Comparison of ENCODE assay signal across 25 cellular contexts in genomic region chr1:235181561-235182245, GRCh38. TPM values are rescaled to one million over a fixed set of nuclear protein-coding genes. Genes with fewer than 3 reads are reported as not detected.
DNase-seq lines count a peak whose midpoint lies in the region; ATAC-seq and TF ChIP-seq lines count a peak whose summit lies in the region.
"Had no signal": no experiment of that assay in that cellular context is flagged by ENCODE, and none has a peak within 500 bp of the region (broad histone marks: within the 10 kb centered on the region; RNA-seq: fewer than 3 reads in every experiment).

No MANE protein-coding gene starts in this region.

- no peak overlapping the region for H3K4me3 Mint-ChIP-seq in activated CD4-positive, alpha-beta T cell treated with anti-CD3 and anti-CD28 coated beads for 36 hours
- H3K4me3 Mint-ChIP-seq in CD4-positive, CD25-positive, alpha-beta regulatory T cell: no peak overlapping the region
- H3K4me3 Mint-ChIP-seq in activated CD4-positive, alpha-beta memory T cell treated with anti-CD3 and anti-CD28 coated beads for 36 hours: no peak overlapping the region
- H3K4me3 Mint-ChIP-seq in endodermal cell: no peak overlapping the region

- ATAC-seq in activated CD4-positive, alpha-beta T cell treated with anti-CD3 and anti-CD28 coated beads for 36 hours: peak; percentile 36
- ATAC-seq in CD4-positive, CD25-positive, alpha-beta regulatory T cell (ENCODE audit: low read depth in 2 of 2): no peak
- no peak for ATAC-seq in HG03469 (IDR thresholded peaks at IDR 0.05; ENCODE audit: unreplicated experiment)
- ATAC-seq: gastroesophageal sphincter, SK-N-SH treated with all-trans-retinoic acid at 6 μM for 48 hours had no signal

- no peaks in the 10 kb centered on the region for H3K4me1 ChIP-seq in CD4-positive, CD25-positive, alpha-beta regulatory T cell (ENCODE audit: control insufficient read depth, insufficient read depth, low read length, poor library complexity, severe bottlenecking)
- H3K4me1 ChIP-seq in endodermal cell (ENCODE audit: control insufficient read depth, insufficient read depth, low read length): no peaks in the 10 kb centered on the region
- H3K4me1 ChIP-seq: esophagus muscularis mucosa, gastroesophageal sphincter, upper lobe of left lung had no signal

- H3K4me1 Mint-ChIP-seq in activated CD4-positive, alpha-beta T cell treated with anti-CD3 and anti-CD28 coated beads for 36 hours: peaks cover 13% of the 10 kb centered on the region
- peaks cover 12 to 23% (median 16%) of the 10 kb centered on the region in 4 donors for H3K4me1 Mint-ChIP-seq in CD4-positive, CD25-positive, alpha-beta regulatory T cell
- peaks cover 18% of the 10 kb centered on the region for H3K4me1 Mint-ChIP-seq in activated CD4-positive, alpha-beta memory T cell treated with anti-CD3 and anti-CD28 coated beads for 36 hours (ENCODE audit: low read depth)
- peaks cover 8% of the 10 kb centered on the region for H3K4me1 Mint-ChIP-seq in endodermal cell

- no peaks in the 10 kb centered on the region for H3K27me3 Mint-ChIP-seq in activated CD4-positive, alpha-beta T cell treated with anti-CD3 and anti-CD28 coated beads for 36 hours
- H3K27me3 Mint-ChIP-seq in CD4-positive, CD25-positive, alpha-beta regulatory T cell: no peaks in the 10 kb centered on the region
- H3K27me3 Mint-ChIP-seq in activated CD4-positive, alpha-beta memory T cell treated with anti-CD3 and anti-CD28 coated beads for 36 hours: no peaks in the 10 kb centered on the region
- H3K27me3 Mint-ChIP-seq in endodermal cell (ENCODE audit: insufficient read depth): no peaks in the 10 kb centered on the region

- intact Hi-C loops in activated CD4-positive, alpha-beta T cell treated with anti-CD3 and anti-CD28 coated beads for 36 hours (cut with DNase I, micrococcal nuclease): no loop called here
- intact Hi-C loops in activated CD4-positive, alpha-beta memory T cell treated with anti-CD3 and anti-CD28 coated beads for 36 hours (cut with micrococcal nuclease): loop anchor here (10.0 kb wide), 1 partner anchor 63 kb away; no protein-coding TSS in a partner anchor

- TF ChIP-seq CTCF in endodermal cell (conservative IDR thresholded peaks at IDR 0.05): no peak

- H3K36me3 Mint-ChIP-seq in activated CD4-positive, alpha-beta T cell treated with anti-CD3 and anti-CD28 coated beads for 36 hours (ENCODE audit: low read depth): peaks cover 31% of the 10 kb centered on the region
- peaks cover 28% of the 10 kb centered on the region for H3K36me3 Mint-ChIP-seq in CD4-positive, CD25-positive, alpha-beta regulatory T cell
- peaks cover 31% of the 10 kb centered on the region for H3K36me3 Mint-ChIP-seq in activated CD4-positive, alpha-beta memory T cell treated with anti-CD3 and anti-CD28 coated beads for 36 hours
- peaks cover 44% of the 10 kb centered on the region for H3K36me3 Mint-ChIP-seq in endodermal cell (ENCODE audit: low read depth)

- H3K36me3 ChIP-seq in CD4-positive, CD25-positive, alpha-beta regulatory T cell (ENCODE audit: control insufficient read depth, insufficient read depth, low read length): peaks cover 57% of the 10 kb centered on the region
- H3K36me3 ChIP-seq in endodermal cell (ENCODE audit: control insufficient read depth, insufficient read depth, low read length): peaks cover 42% of the 10 kb centered on the region

- DNase-seq in activated CD4-positive, alpha-beta T cell treated with anti-CD3 and anti-CD28 coated beads for 36 hours: no peak
- DNase-seq in activated CD4-positive, alpha-beta T cell treated with anti-CD3 and anti-CD28 coated beads for 4 hours: no peak
- DNase-seq in CD4-positive, CD25-positive, alpha-beta regulatory T cell: no peak
- peak; percentile 28 for DNase-seq in activated CD4-positive, alpha-beta memory T cell treated with anti-CD3 and anti-CD28 coated beads for 36 hours
- DNase-seq in endodermal cell (no peak), NCI-H2171 (lab: John Stamatoyannopoulos, UW) (no peak)
- DNase-seq in NK-92 treated with Interleukin-12 subunit alpha and Interleukin-12 subunit beta, amount 100 ng/mL, for 24 hours (lab: John Stamatoyannopoulos, UW): no peak
- DNase-seq: 8988T; activated CD4-positive, CD25-positive, alpha-beta regulatory T cell; AML-193; COR-L47; DMS79 treated with DMSO at 0.1 percent for 48 hours; effector CD4-positive, alpha-beta T cell; HCEC 1CT; kidney; NCI-H526; occipital lobe; stimulated activated CD4-positive, alpha-beta T cell treated with anti-CD3 and anti-CD28 coated beads, Interleukin-4, amount 100 ng/mL, for 4 hours; T1000; upper lobe of left lung had no signal

- H3K4me3 ChIP-seq in CD4-positive, CD25-positive, alpha-beta regulatory T cell (ENCODE audit: low read depth, low read length): no peak overlapping the region
- H3K4me3 ChIP-seq in endodermal cell (ENCODE audit: low read length): no peak overlapping the region
- H3K4me3 ChIP-seq: esophagus muscularis mucosa, gastroesophageal sphincter, lung, upper lobe of left lung had no signal

- CTCF ChIA-PET in activated CD4-positive, alpha-beta T cell treated with anti-CD3 and anti-CD28 coated beads for 36 hours (lab: Charles Lee): interaction anchor here (0.6 to 1.8 kb wide), 5 partner anchors 9 to 235 kb away, joined by 3 to 4 read pairs (median 3); no protein-coding TSS in a partner anchor
- CTCF ChIA-PET in activated CD4-positive, alpha-beta memory T cell treated with anti-CD3 and anti-CD28 coated beads for 36 hours (lab: Charles Lee): interaction anchor here (0.6 to 2.0 kb wide), 3 partner anchors 39 to 235 kb away, joined by 3 to 7 read pairs (median 3); no protein-coding TSS in a partner anchor

- peak overlapping the region; percentile 63 for H3K27ac Mint-ChIP-seq in activated CD4-positive, alpha-beta T cell treated with anti-CD3 and anti-CD28 coated beads for 36 hours
- peak overlapping the region; percentile 11 to 70 (median 34) for H3K27ac Mint-ChIP-seq in CD4-positive, CD25-positive, alpha-beta regulatory T cell
- H3K27ac Mint-ChIP-seq in activated CD4-positive, alpha-beta memory T cell treated with anti-CD3 and anti-CD28 coated beads for 36 hours: peak overlapping the region; percentile 13
- peak overlapping the region; percentile 8 for H3K27ac Mint-ChIP-seq in endodermal cell

- H3K27me3 ChIP-seq in CD4-positive, CD25-positive, alpha-beta regulatory T cell (ENCODE audit: control insufficient read depth, insufficient read depth, low read length): no peaks in the 10 kb centered on the region
- no peaks in the 10 kb centered on the region for H3K27me3 ChIP-seq in endodermal cell (ENCODE audit: control insufficient read depth, insufficient read depth, low read length, poor library complexity, severe bottlenecking)
- H3K27me3 ChIP-seq: esophagus muscularis mucosa, gastroesophageal sphincter, upper lobe of left lung had no signal

- no peaks in the 10 kb centered on the region for H3K9me3 ChIP-seq in CD4-positive, CD25-positive, alpha-beta regulatory T cell (ENCODE audit: control insufficient read depth in 2 of 2, low read length in 2 of 2)
- no peaks in the 10 kb centered on the region for H3K9me3 ChIP-seq in endodermal cell (ENCODE audit: control insufficient read depth, low read length)
- H3K9me3 ChIP-seq: esophagus muscularis mucosa, gastroesophageal sphincter, upper lobe of left lung had no signal

- POLR2A ChIA-PET in activated CD4-positive, alpha-beta T cell treated with anti-CD3 and anti-CD28 coated beads for 36 hours (lab: Charles Lee): interaction anchor here (0.5 kb wide), 1 partner anchor 75 kb away, joined by 3 read pairs; no protein-coding TSS in a partner anchor
- POLR2A ChIA-PET in activated CD4-positive, alpha-beta memory T cell treated with anti-CD3 and anti-CD28 coated beads for 36 hours (lab: Charles Lee): no interaction called here

- H3K9ac ChIP-seq in endodermal cell (ENCODE audit: extremely low read depth, low read length, poor library complexity, severe bottlenecking): no peak overlapping the region

- no peak overlapping the region for H3K27ac ChIP-seq in CD4-positive, CD25-positive, alpha-beta regulatory T cell (ENCODE audit: insufficient read depth, low read length, poor library complexity, severe bottlenecking)
- H3K27ac ChIP-seq in endodermal cell (ENCODE audit: low read depth, low read length): no peak overlapping the region
- H3K27ac ChIP-seq: esophagus muscularis mucosa, gastroesophageal sphincter, upper lobe of left lung had no signal

- 85 to 94% methylated on average over 5 to 8 of the region's 8 CpGs for WGBS in endodermal cell (ENCODE audit: insufficient coverage in 1 of 2, insufficient read length in 1 of 2), 2 experiments

- no peaks in the 10 kb centered on the region for H3K9me3 Mint-ChIP-seq in activated CD4-positive, alpha-beta T cell treated with anti-CD3 and anti-CD28 coated beads for 36 hours (ENCODE audit: low read depth)
- no peaks in the 10 kb centered on the region for H3K9me3 Mint-ChIP-seq in CD4-positive, CD25-positive, alpha-beta regulatory T cell
- H3K9me3 Mint-ChIP-seq in activated CD4-positive, alpha-beta memory T cell treated with anti-CD3 and anti-CD28 coated beads for 36 hours: no peaks in the 10 kb centered on the region
- H3K9me3 Mint-ChIP-seq in endodermal cell: no peaks in the 10 kb centered on the region

RNA-seq across cellular contexts. Expression of gene RBM34, which starts 20.7 kb away (rescaled TPM):
- total RNA-seq in activated CD4-positive, alpha-beta T cell treated with anti-CD3 and anti-CD28 coated beads for 36 hours: 100 to 1,000 TPM; 126 to 154 TPM
- total RNA-seq in CD4-positive, CD25-positive, alpha-beta regulatory T cell: 175 TPM
- 10 to 100 TPM; 68.9 to 74.8 (median 70.2) TPM for polyA plus RNA-seq in CD4-positive, CD25-positive, alpha-beta regulatory T cell
- total RNA-seq in activated CD4-positive, alpha-beta memory T cell treated with anti-CD3 and anti-CD28 coated beads for 36 hours: 100 to 1,000 TPM; 108 to 120 TPM
- 100 to 1,000 TPM; 104 to 127 TPM for total RNA-seq in endodermal cell
- polyA plus RNA-seq in endodermal cell (2013, experiment 1 of 2): 60.1 TPM
- polyA plus RNA-seq in endodermal cell (2013, experiment 2 of 2): 61.4 TPM

RNA-seq across cellular contexts. Expression of gene TOMM20, which starts 53.1 kb away (rescaled TPM):
- 100 to 1,000 TPM in 1 of 2 experiments, 10 to 100 TPM in 1; 62.1 to 148 TPM for total RNA-seq in activated CD4-positive, alpha-beta T cell treated with anti-CD3 and anti-CD28 coated beads for 36 hours
- 102 TPM for total RNA-seq in CD4-positive, CD25-positive, alpha-beta regulatory T cell
- 10 to 100 TPM; 50.5 to 67.9 (median 55.2) TPM for polyA plus RNA-seq in CD4-positive, CD25-positive, alpha-beta regulatory T cell
- total RNA-seq in activated CD4-positive, alpha-beta memory T cell treated with anti-CD3 and anti-CD28 coated beads for 36 hours: 100 to 1,000 TPM; 127 to 142 TPM
- total RNA-seq in endodermal cell: 100 to 1,000 TPM; 237 to 252 TPM
- polyA plus RNA-seq in endodermal cell (2013, experiment 1 of 2): 237 TPM
- 220 TPM for polyA plus RNA-seq in endodermal cell (2013, experiment 2 of 2)

Comparison
In these comparisons a context has a peak if more than half of its experiments do, and no peak if none do; other contexts are left out.
1. H3K27ac Mint-ChIP-seq: peak in every context shown above with its lines; median percentile 63 in activated CD4-positive, alpha-beta T cell treated with anti-CD3 and anti-CD28 coated beads for 36 hours; 34 in CD4-positive, CD25-positive, alpha-beta regulatory T cell; 13 in activated CD4-positive, alpha-beta memory T cell treated with anti-CD3 and anti-CD28 coated beads for 36 hours; 8 in endodermal cell.